Comparison of ENCODE assay signal across 20 cellular contexts in genomic region chr2:217621391-217621801, GRCh38.
A peak's percentile ranks its signal among the peaks of the same experiment; 100 is the strongest.
DNase-seq lines count a peak whose midpoint lies in the region; ATAC-seq and TF ChIP-seq lines count a peak whose summit lies in the region.
"Had no signal": no experiment of that assay in that cellular context is flagged by ENCODE, and none has a peak within 500 bp of the region (broad histone marks: within the 10 kb centered on the region; RNA-seq: fewer than 3 reads in every experiment).

No MANE protein-coding gene starts in this region.

- 70 to 89% methylated on average over 2 of the region's 2 CpGs for WGBS in esophagus squamous epithelium, 2 donors
- 50% methylated on average over 2 of the region's 2 CpGs; no CpG with 5 or more reads in 1 of the 2 donors for WGBS in transverse colon (ENCODE audit: low coverage in 1 of 2), 2 donors

- H3K4me3 ChIP-seq in WERI-Rb-1 (ENCODE audit: low read depth, low read length) (no peak overlapping the region), esophagus squamous epithelium (no peak overlapping the region), osteoblast (ENCODE audit: insufficient read depth, low read length) (no peak overlapping the region), transverse colon (no peak overlapping the region)
- H3K4me3 ChIP-seq: cardiac muscle cell, GM23338, K562, MG63, psoas muscle, testis had no signal

- no peaks in the 10 kb centered on the region for H3K9me3 ChIP-seq in WERI-Rb-1 (ENCODE audit: severe bottlenecking)
- no peaks in the 10 kb centered on the region for H3K9me3 ChIP-seq in esophagus squamous epithelium
- H3K9me3 ChIP-seq in osteoblast (ENCODE audit: low read depth, low read length): no peaks in the 10 kb centered on the region
- H3K9me3 ChIP-seq in transverse colon: no peaks in the 10 kb centered on the region
- H3K9me3 ChIP-seq: MG63, psoas muscle, testis had no signal

- no peaks in the 10 kb centered on the region for H3K79me2 ChIP-seq in osteoblast (ENCODE audit: insufficient read depth, low read length)

- no peaks in the 10 kb centered on the region for H4K20me1 ChIP-seq in osteoblast (ENCODE audit: insufficient read depth, low read length)

- no peak overlapping the region for H3K4me2 ChIP-seq in osteoblast (ENCODE audit: insufficient read depth, low read length)
- H3K4me2 ChIP-seq: GM23338 had no signal

- in situ Hi-C loops in transverse colon (cut with MboI; ENCODE audit: low pct_ligation_motif_present in 1 of 4, low pct_unique_long_range_greater_than_20kb in 1 of 4, low sequenced_read_pairs in 3 of 4): no loop called here

- TF ChIP-seq EP300 in transverse colon (IDR thresholded peaks at IDR 0.05; ENCODE audit: low read depth): no peak

- TF ChIP-seq POLR2A in esophagus squamous epithelium (IDR thresholded peaks at IDR 0.05): no peak
- TF ChIP-seq POLR2A in transverse colon (IDR thresholded peaks at IDR 0.05): no peak

- H3K27me3 ChIP-seq in WERI-Rb-1 (ENCODE audit: insufficient read depth, low read depth, severe bottlenecking) (no peaks in the 10 kb centered on the region), esophagus squamous epithelium (no peaks in the 10 kb centered on the region), osteoblast (ENCODE audit: insufficient read depth, low read length) (peaks cover 24% of the 10 kb centered on the region), transverse colon (no peaks in the 10 kb centered on the region)
- H3K27me3 ChIP-seq: cardiac muscle cell, MG63, testis had no signal

- no peak overlapping the region for H2AFZ ChIP-seq in osteoblast (ENCODE audit: low read length)
- H2AFZ ChIP-seq: GM23338 had no signal

- H3K27ac ChIP-seq in WERI-Rb-1: peak overlapping the region; percentile 97
- H3K27ac ChIP-seq in esophagus squamous epithelium: peak overlapping the region in 3 of 4 donors; percentile 68 to 73 (median 69)
- H3K27ac ChIP-seq in osteoblast (ENCODE audit: low read depth, low read length): no peak overlapping the region
- H3K27ac ChIP-seq in transverse colon: peak overlapping the region in 3 of 4 donors; percentile 49 to 82 (median 80)
- H3K27ac ChIP-seq: cardiac muscle cell, psoas muscle, VCaP had no signal

- intact Hi-C loops in esophagus squamous epithelium (cut with DNase I) (no loop called here), transverse colon (cut with DNase I; ENCODE audit: low total_unique reads) (loop anchor here (5.0 kb wide), 1 partner anchor 929 kb away; no protein-coding TSS in a partner anchor)

- DNase-seq in WERI-Rb-1 (no peak), esophagus squamous epithelium (lab: John Stamatoyannopoulos, UW) (no peak), osteoblast (ENCODE audit: insufficient read length, low spot score, missing footprints) (peak; percentile 55), transverse colon (no peak), SIG-M5 (lab: John Stamatoyannopoulos, UW) (no peak), HK-2 (ENCODE audit: unreplicated experiment) (no peak)
- DNase-seq: activated CD4-positive, alpha-beta T cell treated with anti-CD3 and anti-CD28 coated beads, Interleukin-2, amount 10 ng/mL, durations not matched to agents 7 days and 5 days; activated naive CD4-positive, alpha-beta T cell treated with anti-CD3 and anti-CD28 coated beads, Interleukin-2, amount 50 U/mL, for 16 hours; CD4-positive, CD25-positive, alpha-beta regulatory T cell; HFFc6; MG63; psoas muscle; stimulated activated CD4-positive, alpha-beta T cell treated with anti-CD3 and anti-CD28 coated beads, Interleukin-4, amount 100 ng/mL, for 1 hour; testis had no signal

- no peak for TF ChIP-seq CTCF in WERI-Rb-1 (IDR thresholded peaks at IDR 0.05; ENCODE audit: low read depth, low read length)
- TF ChIP-seq CTCF in esophagus squamous epithelium (IDR thresholded peaks at IDR 0.05): no peak
- TF ChIP-seq CTCF in osteoblast (IDR thresholded peaks at IDR 0.05; ENCODE audit: extremely low read depth, low read depth, low read length): no peak
- no peak for TF ChIP-seq CTCF in transverse colon (IDR thresholded peaks at IDR 0.05)

- no peak for ATAC-seq in GM21526 (IDR thresholded peaks at IDR 0.05; ENCODE audit: low FRiP score, unreplicated experiment)
- ATAC-seq: K562; stimulated activated memory B cell treated with anti-CD40 and anti-IgM and Interleukin-4, amounts not matched to agents 10 μg/mL and 1 μg/mL and 100 μg/mL, for 72 hours had no signal

- H3K36me3 ChIP-seq in WERI-Rb-1 (no peaks in the 10 kb centered on the region), esophagus squamous epithelium (no peaks in the 10 kb centered on the region), osteoblast (ENCODE audit: insufficient read depth, low read length) (no peaks in the 10 kb centered on the region), transverse colon (no peaks in the 10 kb centered on the region)
- H3K36me3 ChIP-seq: cardiac muscle cell, MG63 had no signal

- H3K4me1 ChIP-seq in esophagus squamous epithelium (peaks cover 0 to 28% (median 4%) of the 10 kb centered on the region in 3 donors), osteoblast (ENCODE audit: insufficient read depth, low read length) (no peaks in the 10 kb centered on the region), transverse colon (peaks cover 18 to 27% (median 24%) of the 10 kb centered on the region in 4 donors)
